Comparison of ENCODE assay signal across 10 cellular contexts in genomic region chr1:221174598-221174997, GRCh38.
DNase-seq lines count a peak whose midpoint lies in the region; ATAC-seq and TF ChIP-seq lines count a peak whose summit lies in the region.
"Had no signal": no experiment of that assay in that cellular context is flagged by ENCODE, and none has a peak within 500 bp of the region (broad histone marks: within the 10 kb centered on the region; RNA-seq: fewer than 3 reads in every experiment).

No MANE protein-coding gene starts in this region.

- peaks cover 0 to 5% (median 1%) of the 10 kb centered on the region in 4 donors for H3K9me3 ChIP-seq in liver (ENCODE audit: control insufficient read depth in 4 of 4, low read length in 3 of 4)

- H3K36me3 ChIP-seq in liver (ENCODE audit: control insufficient read depth in 4 of 4, insufficient read depth in 3 of 4, low read depth in 1 of 4, low read length in 3 of 4), result no peaks in the 10 kb centered on the region

- H3K36me3 Mint-ChIP-seq in CD14-positive monocyte, result peaks cover 0 to 6% of the 10 kb centered on the region in 2 donors
- H3K36me3 Mint-ChIP-seq in T-helper 2 cell treated with Interferon-gamma antibody and Interleukin-4, amounts not matched to agents 5 μg/mL and 100 μg/mL, for 36 hours (ENCODE audit: low read depth), result no peaks in the 10 kb centered on the region

- H3K4me3 Mint-ChIP-seq in CD14-positive monocyte, result no peak overlapping the region
- H3K4me3 Mint-ChIP-seq in T-helper 2 cell treated with Interferon-gamma antibody and Interleukin-4, amounts not matched to agents 5 μg/mL and 100 μg/mL, for 36 hours, result no peak overlapping the region

- H3K9me3 Mint-ChIP-seq in CD14-positive monocyte, result peaks cover 0 to 8% (median 5%) of the 10 kb centered on the region in 7 donors
- H3K9me3 Mint-ChIP-seq in T-helper 2 cell treated with Interferon-gamma antibody and Interleukin-4, amounts not matched to agents 5 μg/mL and 100 μg/mL, for 36 hours, result peaks cover 8% of the 10 kb centered on the region

- no peak overlapping the region for H3K9ac ChIP-seq in liver (ENCODE audit: low read depth in 1 of 2, low read length in 2 of 2)

- DNase-seq in CD14-positive monocyte (ENCODE audit: low spot score) (no peak), NCI-H510A (lab: John Stamatoyannopoulos, UW) (peak; percentile 24), epithelial cell of proximal tubule (ENCODE audit: low read depth) (no peak), HuH-7 (ENCODE audit: low spot score) (no peak)
- DNase-seq in T-helper 2 cell treated with Interferon-gamma antibody and Interleukin-4, amounts not matched to agents 5 μg/mL and 100 μg/mL, for 36 hours (ENCODE audit: low spot score), result no peak
- DNase-seq: hypothalamus, NCI-H1092 had no signal

- peak; percentile 28 to 66 for TF ChIP-seq RAD21 in liver (IDR thresholded peaks at IDR 0.05)

- intact Hi-C loops in CD14-positive monocyte (cut with micrococcal nuclease), result no loop called here

- H3K4me1 Mint-ChIP-seq in CD14-positive monocyte, result peaks cover 30% of the 10 kb centered on the region
- H3K4me1 Mint-ChIP-seq in T-helper 2 cell treated with Interferon-gamma antibody and Interleukin-4, amounts not matched to agents 5 μg/mL and 100 μg/mL, for 36 hours (ENCODE audit: low read depth), result no peaks in the 10 kb centered on the region

- WGBS in liver, result 66% methylated on average over 5 of the region's 5 CpGs

- no peak overlapping the region for H3K27ac ChIP-seq in liver (ENCODE audit: low read depth in 1 of 2, low read length in 2 of 2)

- peak overlapping the region in 1 of 7 donors; percentile 21 for H3K27ac Mint-ChIP-seq in CD14-positive monocyte
- no peak overlapping the region for H3K27ac Mint-ChIP-seq in T-helper 2 cell treated with Interferon-gamma antibody and Interleukin-4, amounts not matched to agents 5 μg/mL and 100 μg/mL, for 36 hours

- TF ChIP-seq CTCF in CD14-positive monocyte (IDR thresholded peaks at IDR 0.05) (peak; percentile 39), epithelial cell of proximal tubule (conservative IDR thresholded peaks at IDR 0.05; ENCODE audit: low read depth, low read length) (peak; percentile 19), liver (IDR thresholded peaks at IDR 0.05; ENCODE audit: low read depth, low read length, missing input control) (no peak)

- H3K27me3 Mint-ChIP-seq in CD14-positive monocyte (ENCODE audit: low read depth in 3 of 3), result peaks cover 6 to 9% (median 9%) of the 10 kb centered on the region in 3 donors
- no peaks in the 10 kb centered on the region for H3K27me3 Mint-ChIP-seq in T-helper 2 cell treated with Interferon-gamma antibody and Interleukin-4, amounts not matched to agents 5 μg/mL and 100 μg/mL, for 36 hours (ENCODE audit: low read depth)

- no peaks in the 10 kb centered on the region for H3K27me3 ChIP-seq in liver (ENCODE audit: control insufficient read depth in 4 of 4, insufficient read depth in 4 of 4, low read length in 3 of 4)

- H3K4me1 ChIP-seq in liver (ENCODE audit: control insufficient read depth in 4 of 4, insufficient read depth in 4 of 4, low read length in 3 of 4), result no peaks in the 10 kb centered on the region

- ATAC-seq in GM18873 (IDR thresholded peaks at IDR 0.05; ENCODE audit: low FRiP score, unreplicated experiment) (no peak), HG03045 (IDR thresholded peaks at IDR 0.05; ENCODE audit: unreplicated experiment) (no peak)

- H3K4me3 ChIP-seq in epithelial cell of proximal tubule (ENCODE audit: low read depth, low read length), result no peak overlapping the region
- H3K4me3 ChIP-seq in liver (ENCODE audit: low read depth in 1 of 3, low read length in 3 of 3), result no peak overlapping the region

TF ChIP-seq in liver, 16 proteins besides CTCF, POLR2A, EP300 and RAD21:
- no peak for TF ChIP-seq REST (IDR thresholded peaks at IDR 0.05)
- TF ChIP-seq SP1 (IDR thresholded peaks at IDR 0.05), result no peak
- no peak for TF ChIP-seq HNF4G (IDR thresholded peaks at IDR 0.05)
- no peak for TF ChIP-seq GABPA (IDR thresholded peaks at IDR 0.05 in 1 of 2, conservative IDR thresholded peaks at IDR 0.05 in 1 of 2)
- TF ChIP-seq ZBTB33 (IDR thresholded peaks at IDR 0.05), result no peak
